In genomic region chr6:79868098-79868722, GRCh38 we compare ENCODE assay signal across 9 cellular contexts.
DNase-seq lines count a peak whose midpoint lies in the region; ATAC-seq, FAIRE-seq and TF ChIP-seq lines count a peak whose summit lies in the region.
"Had no signal": no experiment of that assay in that cellular context is flagged by ENCODE, and none has a peak within 500 bp of the region (broad histone marks: within the 10 kb centered on the region; RNA-seq: fewer than 3 reads in every experiment).

No MANE protein-coding gene starts in this region.

- TF ChIP-seq CTCF in BJ (IDR thresholded peaks at IDR 0.05; ENCODE audit: insufficient read depth, low read depth, low read length) (peak; percentile 71), K562 (IDR thresholded peaks at IDR 0.05 in 2 of 3, conservative IDR thresholded peaks at IDR 0.05 in 1 of 3; ENCODE audit: insufficient read depth in 2 of 3, low read depth in 1 of 3, low read length in 3 of 3) (peak; percentile 67 to 88 (median 76))

- H3K27ac ChIP-seq in K562 (ENCODE audit: extremely low read depth, low read depth, low read length): no peak overlapping the region
- H3K27ac ChIP-seq: SJSA1 had no signal

- peak; percentile 16 for DNase-seq in BJ (ENCODE audit: low read depth)
- DNase-seq in KG1 (lab: John Stamatoyannopoulos, UW): peak; percentile 42
- DNase-seq in NOMO-1 (lab: John Stamatoyannopoulos, UW; ENCODE audit: unreplicated experiment in 2 of 2): peak; percentile 44 to 73
- DNase-seq in K562 (ENCODE audit: extremely low read depth in 1 of 4, low spot score in 3 of 4): peak; percentile 37 to 81 (median 53)
- DNase-seq in iPS-NIHi11 (ENCODE audit: low spot score): peak; percentile 63
- peak; percentile 6 for DNase-seq in stimulated activated naive B cell treated with anti-CD40 and anti-IgM and Interleukin-4, amounts not matched to agents 10 μg/mL and 1 μg/mL and 100 μg/mL, for 72 hours

- FAIRE-seq in K562 (lab: Jason Lieb, UNC): peak; percentile 82

- no peaks in the 10 kb centered on the region for H3K79me2 ChIP-seq in K562 (ENCODE audit: control insufficient read depth, insufficient read depth, low read length)

- no peak overlapping the region for H3K9ac ChIP-seq in K562 (ENCODE audit: insufficient read depth in 1 of 2, low read depth in 2 of 2, low read length in 2 of 2)

- 16% methylated on average over 12 of the region's 12 CpGs for WGBS in K562 (ENCODE audit: insufficient coverage, low coverage, missing lambda C conversion rate)

- H3K27me3 ChIP-seq in BJ (ENCODE audit: control insufficient read depth, insufficient read depth, low read length): no peaks in the 10 kb centered on the region
- H3K27me3 ChIP-seq in K562 (ENCODE audit: control insufficient read depth in 2 of 2, insufficient read depth in 2 of 2, low read length in 2 of 2): peaks cover 0 to 6% of the 10 kb centered on the region in 2 experiments; a peak in 2 of 5 replicates
- H3K27me3 ChIP-seq: SJSA1 had no signal

- peaks cover 2 to 4% of the 10 kb centered on the region in 2 experiments; a peak in 3 of 5 replicates for H3K4me1 ChIP-seq in K562 (replicated peaks in 1 of 2; ENCODE audit: control insufficient read depth in 2 of 2, insufficient read depth in 2 of 2, low read length in 2 of 2)
- H3K4me1 ChIP-seq: SJSA1 had no signal

- in situ Hi-C loops in K562 (cut with MboI): no loop called here

- no peaks in the 10 kb centered on the region for H3K9me3 ChIP-seq in K562 (replicated peaks; ENCODE audit: control insufficient read depth, insufficient read depth, low read depth, low read length)
- H3K9me3 ChIP-seq: SJSA1 had no signal

- H3K4me3 ChIP-seq in BJ (ENCODE audit: low read depth, low read length): no peak overlapping the region
- no peak overlapping the region for H3K4me3 ChIP-seq in K562
- H3K4me3 ChIP-seq: SJSA1 had no signal

- intact Hi-C loops in K562 (cut with micrococcal nuclease): loop anchor here (1.0 to 10.0 kb wide), 5 partner anchors 53 to 297 kb away; no protein-coding TSS in a partner anchor

- H3K36me3 Mint-ChIP-seq in stimulated activated naive B cell treated with anti-CD40 and anti-IgM and Interleukin-4, amounts not matched to agents 10 μg/mL and 1 μg/mL and 100 μg/mL, for 72 hours: no peaks in the 10 kb centered on the region

- CTCF ChIA-PET in BJ (lab: Yijun Ruan, JAX) (interaction anchor here (0.7 to 2.5 kb wide), 27 partner anchors 8 to 455 kb away, joined by 3 to 15 read pairs (median 4); no protein-coding TSS in a partner anchor), K562 (lab: Yijun Ruan, JAX; ENCODE audit: low intra/inter-chr PET ratio) (interaction anchor here (0.6 to 3.1 kb wide), 4 partner anchors 10 to 665 kb away, joined by 3 to 18 read pairs (median 3); no protein-coding TSS in a partner anchor)

- TF ChIP-seq EP300 in K562 (IDR thresholded peaks at IDR 0.05; ENCODE audit: low read length): no peak

- POLR2A ChIA-PET in BJ (lab: Charles Lee) (interaction anchor here (0.7 kb wide), 2 partner anchors 116 to 234 kb away, joined by 3 to 7 read pairs; no protein-coding TSS in a partner anchor), K562 (lab: Yijun Ruan, JAX) (interaction anchor here (0.6 to 0.8 kb wide), 4 partner anchors 12 to 801 kb away, joined by 3 to 4 read pairs (median 3); no protein-coding TSS in a partner anchor)

- H2AFZ ChIP-seq in K562 (ENCODE audit: low read depth, low read length): peak overlapping the region; percentile 76

- no peaks in the 10 kb centered on the region for H3K9me1 ChIP-seq in K562 (ENCODE audit: control insufficient read depth, insufficient read depth, low read length)

- no peaks in the 10 kb centered on the region for H3K9me3 Mint-ChIP-seq in stimulated activated naive B cell treated with anti-CD40 and anti-IgM and Interleukin-4, amounts not matched to agents 10 μg/mL and 1 μg/mL and 100 μg/mL, for 72 hours

- no peaks in the 10 kb centered on the region for H4K20me1 ChIP-seq in K562 (replicated peaks; ENCODE audit: control insufficient read depth, insufficient read depth, low read length)

- BruUV-seq in K562 (replicated peaks; lab: Mats Ljungman, UMichigan): no TSS peak

- H3K4me2 ChIP-seq in K562 (ENCODE audit: insufficient read depth, low read length): peak overlapping the region; percentile 43

- TF ChIP-seq RAD21 in K562 (CRISPR knock-in tag; conservative IDR thresholded peaks at IDR 0.05 in 1 of 2, IDR thresholded peaks at IDR 0.05 in 1 of 2): peak; percentile 53 to 64

- ATAC-seq in GM18502 (IDR thresholded peaks at IDR 0.05; ENCODE audit: poor library complexity, unreplicated experiment): peak; percentile 36
- ATAC-seq in K562: peak; percentile 69
- peak; percentile 31 to 35 for ATAC-seq in stimulated activated naive B cell treated with anti-CD40 and anti-IgM and Interleukin-4, amounts not matched to agents 10 μg/mL and 1 μg/mL and 100 μg/mL, for 72 hours (replicated peaks)
- no peak for ATAC-seq in GM19023 (IDR thresholded peaks at IDR 0.05; ENCODE audit: unreplicated experiment)

- H3K4me1 Mint-ChIP-seq in stimulated activated naive B cell treated with anti-CD40 and anti-IgM and Interleukin-4, amounts not matched to agents 10 μg/mL and 1 μg/mL and 100 μg/mL, for 72 hours: peaks cover 4 to 9% of the 10 kb centered on the region in 2 donors

- TF ChIP-seq POLR2A in K562 (conservative IDR thresholded peaks at IDR 0.05): no peak

- H3K27me3 Mint-ChIP-seq in stimulated activated naive B cell treated with anti-CD40 and anti-IgM and Interleukin-4, amounts not matched to agents 10 μg/mL and 1 μg/mL and 100 μg/mL, for 72 hours: peaks cover 18 to 27% of the 10 kb centered on the region in 2 donors

- no peak overlapping the region for H3K4me3 Mint-ChIP-seq in stimulated activated naive B cell treated with anti-CD40 and anti-IgM and Interleukin-4, amounts not matched to agents 10 μg/mL and 1 μg/mL and 100 μg/mL, for 72 hours

- no peak overlapping the region for H3K27ac Mint-ChIP-seq in stimulated activated naive B cell treated with anti-CD40 and anti-IgM and Interleukin-4, amounts not matched to agents 10 μg/mL and 1 μg/mL and 100 μg/mL, for 72 hours

- no peaks in the 10 kb centered on the region for H3K36me3 ChIP-seq in BJ (ENCODE audit: control insufficient read depth, insufficient read depth, low read length)
- H3K36me3 ChIP-seq in K562 (ENCODE audit: control insufficient read depth, insufficient read depth, low read length): no peaks in the 10 kb centered on the region
- H3K36me3 ChIP-seq: SJSA1 had no signal

TF ChIP-seq in K562, 482 proteins besides CTCF, POLR2A, EP300 and RAD21 (continues in another document):
- TF ChIP-seq TBP (optimal IDR thresholded peaks at IDR 0.05; ENCODE audit: low read depth, low read length) (no peak), SIRT6 (IDR thresholded peaks at IDR 0.05; ENCODE audit: low read depth, low read length) (no peak), CBFA2T3 (IDR thresholded peaks at IDR 0.05) (0 out of 2 replicates have a peak, but pooled peaks have one; percentile 8), ZNF696 (CRISPR knock-in tag; conservative IDR thresholded peaks at IDR 0.05) (no peak), PYGO2 (tag; IDR thresholded peaks at IDR 0.05) (no peak), MTF1 (CRISPR knock-in tag; IDR thresholded peaks at IDR 0.05; ENCODE audit: borderline replicate concordance) (no peak), ZMIZ1 (IDR thresholded peaks at IDR 0.05; ENCODE audit: low read depth in 2 of 2, low read length in 2 of 2) (no peak), BMI1 (IDR thresholded peaks at IDR 0.05; ENCODE audit: low read length) (no peak), HCFC1 (IDR thresholded peaks at IDR 0.05; ENCODE audit: low read depth, low read length) (no peak), ERF (CRISPR knock-in tag; IDR thresholded peaks at IDR 0.05) (no peak), THRB (CRISPR knock-in tag; conservative IDR thresholded peaks at IDR 0.05) (no peak), ZKSCAN8 (CRISPR knock-in tag; IDR thresholded peaks at IDR 0.05) (no peak), MAX (CRISPR knock-in tag; IDR thresholded peaks at IDR 0.05) (no peak), ZNF717 (CRISPR knock-in tag; IDR thresholded peaks at IDR 0.05) (no peak)

Comparison
In these comparisons a context has a peak if more than half of its experiments do, and no peak if none do; other contexts are left out.
1. DNase-seq: peak in every context shown above with its lines; median percentile 63 in iPS-NIHi11; 58 in NOMO-1; 53 in K562; 42 in KG1; 16 in BJ; 6 in stimulated activated naive B cell treated with anti-CD40 and anti-IgM and Interleukin-4, amounts not matched to agents 10 μg/mL and 1 μg/mL and 100 μg/mL, for 72 hours.